In the genomic region with DNA sequence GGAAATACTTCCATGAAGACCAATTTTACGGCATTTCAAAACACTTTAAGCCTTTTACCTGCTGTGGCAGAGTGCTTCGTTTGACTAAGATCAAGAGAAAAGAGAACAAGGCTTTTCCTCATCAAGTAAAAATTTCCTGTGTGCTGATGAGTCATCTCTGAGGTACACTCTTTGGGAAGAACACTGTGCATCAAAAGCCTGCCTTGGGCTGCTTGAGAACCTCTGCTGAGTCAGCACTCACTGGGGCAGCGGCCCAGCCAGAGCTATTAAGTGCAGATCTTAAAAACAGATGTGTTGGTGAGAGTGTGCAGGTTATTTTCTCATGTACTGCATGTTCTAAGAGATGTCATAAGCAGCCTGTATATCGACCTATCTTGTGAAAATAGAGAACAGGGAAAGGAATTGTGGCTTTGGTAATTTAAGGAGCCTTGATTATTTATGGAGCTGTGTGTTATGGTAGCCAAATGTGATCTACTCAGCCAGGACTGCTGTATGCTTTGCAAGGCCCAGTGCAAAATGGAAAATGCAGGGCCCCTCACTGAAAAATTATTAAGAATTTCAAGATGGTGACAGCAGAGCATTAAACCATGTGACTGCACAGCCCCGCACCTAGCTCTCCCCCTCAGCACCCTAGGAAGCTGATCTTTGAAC, we compare ENCODE assay signal across 10 cellular contexts.
A peak's percentile ranks its signal among the peaks of the same experiment; 100 is the strongest.
DNase-seq lines count a peak whose midpoint lies in the region; ATAC-seq, FAIRE-seq and TF ChIP-seq lines count a peak whose summit lies in the region.
"Had no signal": no experiment of that assay in that cellular context is flagged by ENCODE, and none has a peak within 500 bp of the region (broad histone marks: within the 10 kb centered on the region; RNA-seq: fewer than 3 reads in every experiment).

No MANE protein-coding gene starts in this region.

- H3K4me3 ChIP-seq in right atrium auricular region, result no peak overlapping the region
- H3K4me3 ChIP-seq in skeletal muscle satellite cell (ENCODE audit: low read length), result no peak overlapping the region
- H3K4me3 ChIP-seq: right lobe of liver, SK-N-MC had no signal

- H3K36me3 ChIP-seq in right atrium auricular region (peaks cover 41% of the 10 kb centered on the region), skeletal muscle satellite cell (ENCODE audit: insufficient read depth, low read length) (peaks cover 7% of the 10 kb centered on the region)
- H3K36me3 ChIP-seq: right lobe of liver had no signal

- no peaks in the 10 kb centered on the region for H3K27me3 ChIP-seq in right atrium auricular region
- H3K27me3 ChIP-seq in skeletal muscle satellite cell (ENCODE audit: control insufficient read depth, insufficient read depth, low read length), result no peaks in the 10 kb centered on the region
- H3K27me3 ChIP-seq: right lobe of liver had no signal

- DNase-seq in DMS53 treated with DMSO at 0.1 percent for 48 hours (lab: John Stamatoyannopoulos, UW; ENCODE audit: unreplicated experiment), result peak; percentile 51
- DNase-seq in Kasumi-1 (lab: John Stamatoyannopoulos, UW), result peak; percentile 64 to 74
- peak; percentile 16 for DNase-seq in activated T-helper 9 cell treated with anti-CD3 and anti-CD28 coated beads, Interleukin-2, amount 50 U/mL, for 16 hours (ENCODE audit: low read depth)
- DNase-seq in right atrium auricular region (ENCODE audit: low spot score), result no peak
- DNase-seq in GM12891 (ENCODE audit: insufficient read length, low spot score), result no peak
- DNase-seq in NCI-H1105 treated with DMSO at 0.1 percent for 48 hours (lab: John Stamatoyannopoulos, UW), result no peak
- DNase-seq: right lobe of liver had no signal

- H3K4me2 ChIP-seq in skeletal muscle satellite cell (ENCODE audit: low read length), result peak overlapping the region; percentile 56

- H3K27ac ChIP-seq in right atrium auricular region, result peak overlapping the region; percentile 17 to 32
- H3K27ac ChIP-seq: right lobe of liver, SK-N-MC had no signal

- peak overlapping the region; percentile 36 for H3K9ac ChIP-seq in skeletal muscle satellite cell (ENCODE audit: low read depth, low read length)

- no peak for ATAC-seq in GM19455 (IDR thresholded peaks at IDR 0.05; ENCODE audit: unreplicated experiment)

- FAIRE-seq in GM12891 (lab: Jason Lieb, UNC), result no peak

- TF ChIP-seq CTCF in right atrium auricular region (IDR thresholded peaks at IDR 0.05), result no peak

- TF ChIP-seq POLR2A in GM12891 (IDR thresholded peaks at IDR 0.05; ENCODE audit: low read depth, low read length), result no peak

- no peaks in the 10 kb centered on the region for H3K9me3 ChIP-seq in right atrium auricular region
- no peaks in the 10 kb centered on the region for H3K9me3 ChIP-seq in skeletal muscle satellite cell (replicated peaks; ENCODE audit: low read length)
- H3K9me3 ChIP-seq: right lobe of liver had no signal

- H3K4me1 ChIP-seq in right atrium auricular region, result peaks cover 0 to 24% of the 10 kb centered on the region in 2 donors
- peaks cover 59% of the 10 kb centered on the region for H3K4me1 ChIP-seq in skeletal muscle satellite cell (ENCODE audit: control insufficient read depth, insufficient read depth, low read length)
- H3K4me1 ChIP-seq: right lobe of liver had no signal

TF ChIP-seq in GM12891, 5 proteins besides CTCF, POLR2A, EP300 and RAD21:
- no peak for TF ChIP-seq SPI1 (IDR thresholded peaks at IDR 0.05; ENCODE audit: low read depth, low read length)
- TF ChIP-seq POU2F2 (IDR thresholded peaks at IDR 0.05; ENCODE audit: low read depth, low read length), result no peak
- no peak for TF ChIP-seq PAX5 (IDR thresholded peaks at IDR 0.05; ENCODE audit: insufficient read depth, low read length, severe bottlenecking)

Comparison
In these comparisons a context has a peak if more than half of its experiments do, and no peak if none do; other contexts are left out.
1. DNase-seq: peak in DMS53 treated with DMSO at 0.1 percent for 48 hours (single experiment), Kasumi-1 (2 of 2) and activated T-helper 9 cell treated with anti-CD3 and anti-CD28 coated beads, Interleukin-2, amount 50 U/mL, for 16 hours (single experiment); none in right atrium auricular region (single experiment), GM12891 (single experiment) and NCI-H1105 treated with DMSO at 0.1 percent for 48 hours (single experiment).